Comparison of ENCODE assay signal across 7 cellular contexts in genomic region chr12:31896514-31897039, GRCh38.
DNase-seq lines count a peak whose midpoint lies in the region; ATAC-seq and FAIRE-seq lines count a peak whose summit lies in the region.

No MANE protein-coding gene starts in this region.

- peak; percentile 51 to 69 (median 66) for DNase-seq in activated CD4-positive, CD25-positive, alpha-beta regulatory T cell (lab: John Stamatoyannopoulos, UW)
- DNase-seq in renal cortical epithelial cell (ENCODE audit: low read depth) = peak; percentile 29
- no peak for DNase-seq in NCI-H526 treated with DMSO at 0.1 percent for 48 hours (lab: John Stamatoyannopoulos, UW)
- DNase-seq in NCI-H2196 (lab: John Stamatoyannopoulos, UW; ENCODE audit: unreplicated experiment) = no peak

- peak; percentile 80 for FAIRE-seq in colon (lab: Jason Lieb, UNC)

- peak; percentile 99 for ATAC-seq in GM19452 (IDR thresholded peaks at IDR 0.05; ENCODE audit: unreplicated experiment)
- ATAC-seq in HG03442 (IDR thresholded peaks at IDR 0.05; ENCODE audit: unreplicated experiment) = peak; percentile 98

Comparison
In these comparisons a context has a peak if more than half of its experiments do, and no peak if none do; other contexts are left out.
1. DNase-seq: peak in activated CD4-positive, CD25-positive, alpha-beta regulatory T cell (4 of 4) and renal cortical epithelial cell (single experiment); none in NCI-H526 treated with DMSO at 0.1 percent for 48 hours (single experiment) and NCI-H2196 (single experiment).